11 cellular contexts compared by ENCODE assay signal in the genomic region with DNA sequence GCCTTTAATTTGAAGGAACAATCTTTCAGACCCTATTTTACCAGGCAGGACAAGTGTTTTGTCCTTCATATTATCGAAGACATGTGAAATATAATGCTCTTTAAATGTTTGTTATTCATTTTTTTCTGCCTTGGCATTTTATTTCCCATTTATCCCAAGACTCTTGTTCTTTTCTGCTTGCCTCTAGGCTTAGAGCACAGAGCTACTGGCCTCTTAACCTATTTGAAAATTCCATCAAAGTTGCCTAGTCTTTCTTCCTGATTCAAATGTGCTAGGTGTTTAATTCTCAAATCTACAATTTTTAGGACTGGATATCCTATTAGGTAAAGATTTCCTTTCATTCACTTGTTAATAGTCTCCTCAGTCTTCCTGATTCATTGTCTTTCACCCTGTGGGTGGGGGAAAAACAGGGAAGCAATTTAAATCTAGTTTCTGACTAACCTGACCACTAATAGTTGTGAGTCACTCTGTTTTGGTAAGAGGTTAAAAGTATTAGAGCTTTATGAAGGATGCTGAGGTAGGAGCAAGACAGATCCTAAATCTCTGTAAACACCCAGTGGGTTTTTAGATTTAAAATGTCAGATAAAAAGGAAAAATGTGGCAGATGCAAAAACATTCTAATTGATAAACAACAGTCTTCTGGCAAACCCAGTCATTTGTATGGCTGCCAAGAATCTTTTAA. TPM values are rescaled to one million over a fixed set of nuclear protein-coding genes. Genes with fewer than 3 reads are reported as not detected.
A peak's percentile ranks its signal among the peaks of the same experiment; 100 is the strongest.
DNase-seq lines count a peak whose midpoint lies in the region; ATAC-seq, FAIRE-seq and TF ChIP-seq lines count a peak whose summit lies in the region.
"Had no signal": no experiment of that assay in that cellular context is flagged by ENCODE, and none has a peak within 500 bp of the region (broad histone marks: within the 10 kb centered on the region; RNA-seq: fewer than 3 reads in every experiment).

No MANE protein-coding gene starts in this region.

- H3K36me3 Mint-ChIP-seq in activated CD4-positive, alpha-beta T cell treated with anti-CD3 and anti-CD28 coated beads for 36 hours (ENCODE audit: low read depth), result no peaks in the 10 kb centered on the region
- H3K36me3 Mint-ChIP-seq in naive thymus-derived CD8-positive, alpha-beta T cell, result no peaks in the 10 kb centered on the region

- H3K36me3 ChIP-seq in skeletal muscle satellite cell (ENCODE audit: insufficient read depth, low read length) (no peaks in the 10 kb centered on the region), uterus (no peaks in the 10 kb centered on the region)
- H3K36me3 ChIP-seq: heart left ventricle had no signal

- H3K4me2 ChIP-seq in skeletal muscle satellite cell (ENCODE audit: low read length), result peak overlapping the region; percentile 44

- H3K27me3 Mint-ChIP-seq in activated CD4-positive, alpha-beta T cell treated with anti-CD3 and anti-CD28 coated beads for 36 hours, result peaks cover 6% of the 10 kb centered on the region
- no peaks in the 10 kb centered on the region for H3K27me3 Mint-ChIP-seq in naive thymus-derived CD8-positive, alpha-beta T cell

- TF ChIP-seq POLR2A in uterus (IDR thresholded peaks at IDR 0.05), result no peak

- intact Hi-C loops in activated CD4-positive, alpha-beta T cell treated with anti-CD3 and anti-CD28 coated beads for 36 hours (cut with DNase I, micrococcal nuclease), result no loop called here
- intact Hi-C loops in uterus (cut with DNase I; ENCODE audit: low total_unique reads), result no loop called here

- TF ChIP-seq CTCF in uterus (IDR thresholded peaks at IDR 0.05), result no peak

- POLR2A ChIA-PET in activated CD4-positive, alpha-beta T cell treated with anti-CD3 and anti-CD28 coated beads for 36 hours (lab: Charles Lee), result no interaction called here
- POLR2A ChIA-PET in naive thymus-derived CD8-positive, alpha-beta T cell (lab: Charles Lee), result no interaction called here

- H3K4me1 Mint-ChIP-seq in activated CD4-positive, alpha-beta T cell treated with anti-CD3 and anti-CD28 coated beads for 36 hours, result peaks cover 19% of the 10 kb centered on the region
- H3K4me1 Mint-ChIP-seq in naive thymus-derived CD8-positive, alpha-beta T cell, result no peaks in the 10 kb centered on the region

- H3K4me3 ChIP-seq in skeletal muscle satellite cell (ENCODE audit: low read length), result no peak overlapping the region
- H3K4me3 ChIP-seq in uterus, result no peak overlapping the region
- H3K4me3 ChIP-seq: heart left ventricle had no signal

- H3K4me3 Mint-ChIP-seq in activated CD4-positive, alpha-beta T cell treated with anti-CD3 and anti-CD28 coated beads for 36 hours, result no peak overlapping the region
- H3K4me3 Mint-ChIP-seq in naive thymus-derived CD8-positive, alpha-beta T cell, result no peak overlapping the region

- H3K27ac Mint-ChIP-seq in activated CD4-positive, alpha-beta T cell treated with anti-CD3 and anti-CD28 coated beads for 36 hours, result no peak overlapping the region
- no peak overlapping the region for H3K27ac Mint-ChIP-seq in naive thymus-derived CD8-positive, alpha-beta T cell

- H3K4me1 ChIP-seq in skeletal muscle satellite cell (ENCODE audit: control insufficient read depth, insufficient read depth, low read length) (peaks cover 29% of the 10 kb centered on the region), uterus (no peaks in the 10 kb centered on the region)
- H3K4me1 ChIP-seq: heart left ventricle had no signal

- CTCF ChIA-PET in activated CD4-positive, alpha-beta T cell treated with anti-CD3 and anti-CD28 coated beads for 36 hours (lab: Charles Lee), result interaction anchor here (0.9 to 2.4 kb wide), 2 partner anchors 11 to 14 kb away, joined by 3 to 6 read pairs; no protein-coding TSS in a partner anchor

- H3K9ac ChIP-seq in skeletal muscle satellite cell (ENCODE audit: low read depth, low read length), result no peak overlapping the region

- H3K9me3 ChIP-seq in skeletal muscle satellite cell (replicated peaks; ENCODE audit: low read length), result no peaks in the 10 kb centered on the region
- no peaks in the 10 kb centered on the region for H3K9me3 ChIP-seq in uterus
- H3K9me3 ChIP-seq: heart left ventricle had no signal

- DNase-seq in activated CD4-positive, alpha-beta T cell treated with anti-CD3 and anti-CD28 coated beads for 36 hours, result no peak
- no peak for DNase-seq in activated CD4-positive, alpha-beta T cell treated with anti-CD3 and anti-CD28 coated beads, Interleukin-2, amount 50 U/mL, for 4 hours
- DNase-seq in MV-4-11 (lab: John Stamatoyannopoulos, UW), result peak; percentile 4
- DNase-seq in stimulated activated naive CD4-positive, alpha-beta T cell treated with Interleukin-2 at 50 U/mL for 16 hours (lab: John Stamatoyannopoulos, UW), result no peak
- no peak for DNase-seq in naive thymus-derived CD8-positive, alpha-beta T cell
- DNase-seq in uterus, result no peak
- DNase-seq: AML-193, heart left ventricle, posterior cingulate gyrus had no signal

- no peaks in the 10 kb centered on the region for H3K9me3 Mint-ChIP-seq in activated CD4-positive, alpha-beta T cell treated with anti-CD3 and anti-CD28 coated beads for 36 hours (ENCODE audit: low read depth)
- no peaks in the 10 kb centered on the region for H3K9me3 Mint-ChIP-seq in naive thymus-derived CD8-positive, alpha-beta T cell

- H3K27me3 ChIP-seq in skeletal muscle satellite cell (ENCODE audit: control insufficient read depth, insufficient read depth, low read length), result no peaks in the 10 kb centered on the region
- no peaks in the 10 kb centered on the region for H3K27me3 ChIP-seq in uterus
- H3K27me3 ChIP-seq: heart left ventricle had no signal

- no peak overlapping the region for H3K27ac ChIP-seq in uterus
- H3K27ac ChIP-seq: heart left ventricle had no signal

- FAIRE-seq in endometrium (lab: Jason Lieb, UNC), result peak; percentile 99

- ATAC-seq in activated CD4-positive, alpha-beta T cell treated with anti-CD3 and anti-CD28 coated beads for 36 hours, result peak; percentile 77
- ATAC-seq in naive thymus-derived CD8-positive, alpha-beta T cell, result no peak
- ATAC-seq: heart left ventricle had no signal

RNA-seq across cellular contexts. Expression of a gene that starts 1.5 kb away (rescaled TPM):
- total RNA-seq in activated CD4-positive, alpha-beta T cell treated with anti-CD3 and anti-CD28 coated beads for 36 hours, result not detected
- total RNA-seq in skeletal muscle satellite cell (2012; rRNA removed), result not detected in 2 replicates
- not detected for total RNA-seq in naive thymus-derived CD8-positive, alpha-beta T cell
- polyA plus RNA-seq in naive thymus-derived CD8-positive, alpha-beta T cell, result not detected
- not detected for total RNA-seq in uterus
- total RNA-seq: heart left ventricle had no signal
- polyA plus RNA-seq: heart left ventricle had no signal

RNA-seq across cellular contexts. Expression of a gene that starts 43.3 kb away (rescaled TPM):
- total RNA-seq in activated CD4-positive, alpha-beta T cell treated with anti-CD3 and anti-CD28 coated beads for 36 hours, result not detected
- not detected in 2 replicates for total RNA-seq in skeletal muscle satellite cell (2012; rRNA removed)
- total RNA-seq in naive thymus-derived CD8-positive, alpha-beta T cell, result not detected
- polyA plus RNA-seq in naive thymus-derived CD8-positive, alpha-beta T cell, result not detected
- 1 to 10 TPM in 1 of 4 donors, under 1 TPM in 1, not detected in 2; 0.88 to 4.4 TPM for total RNA-seq in uterus
- total RNA-seq: heart left ventricle had no signal

RNA-seq across cellular contexts. Expression of a gene that starts 52.2 kb away (rescaled TPM):
- not detected for total RNA-seq in activated CD4-positive, alpha-beta T cell treated with anti-CD3 and anti-CD28 coated beads for 36 hours
- total RNA-seq in skeletal muscle satellite cell (2012; rRNA removed), result not detected in 2 replicates
- not detected for total RNA-seq in naive thymus-derived CD8-positive, alpha-beta T cell
- not detected for polyA plus RNA-seq in naive thymus-derived CD8-positive, alpha-beta T cell
- not detected for total RNA-seq in uterus
- polyA plus RNA-seq: heart left ventricle had no signal
